ENCODE assay signal across 18 cellular contexts in the genomic region with DNA sequence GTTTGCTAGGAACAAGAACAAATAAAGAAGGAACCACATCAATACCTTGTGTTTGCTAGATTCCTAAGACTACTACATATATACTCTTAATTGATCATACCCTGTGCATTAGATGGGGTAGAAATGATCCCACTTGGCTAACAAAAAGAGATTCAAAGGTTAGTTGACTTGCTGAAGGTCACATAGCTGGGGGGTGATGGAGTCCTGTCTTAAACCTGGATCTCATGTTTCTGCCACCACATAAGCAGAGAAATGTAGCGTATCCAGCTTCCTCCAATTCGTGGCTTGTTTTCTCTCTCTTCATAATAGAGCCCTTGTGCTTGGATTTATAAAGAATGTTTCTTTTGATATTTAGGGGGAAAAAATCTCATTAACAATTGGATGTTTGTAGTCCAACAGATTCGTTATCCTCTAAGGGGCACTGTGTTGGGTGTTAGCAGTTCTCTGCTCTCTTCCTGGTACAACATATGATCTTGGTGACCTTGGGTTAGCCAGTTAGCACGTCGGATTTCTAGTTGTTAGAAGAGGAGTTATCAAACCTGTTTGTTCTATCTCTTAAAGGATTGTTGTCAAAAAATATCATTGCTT.
A peak's percentile ranks its signal among the peaks of the same experiment; 100 is the strongest.
DNase-seq lines count a peak whose midpoint lies in the region; ATAC-seq, FAIRE-seq and TF ChIP-seq lines count a peak whose summit lies in the region.
"Had no signal": no experiment of that assay in that cellular context is flagged by ENCODE, and none has a peak within 500 bp of the region (broad histone marks: within the 10 kb centered on the region; RNA-seq: fewer than 3 reads in every experiment).

No MANE protein-coding gene starts in this region.

- no peaks in the 10 kb centered on the region for H4K20me1 ChIP-seq in HepG2 (ENCODE audit: insufficient read depth, low read length)

- no peak overlapping the region for H3K9ac ChIP-seq in HepG2 (ENCODE audit: insufficient read depth, low read depth, low read length)

- H3K4me3 ChIP-seq in HepG2 (replicated peaks in 1 of 3; ENCODE audit: insufficient read depth in 1 of 3, low read depth in 2 of 3, low read length in 3 of 3) (no peak overlapping the region), right lobe of liver (no peak overlapping the region), esophagus muscularis mucosa (no peak overlapping the region), heart right ventricle (no peak overlapping the region)
- H3K4me3 ChIP-seq: SK-N-MC had no signal

- DNase-seq in HepG2 (ENCODE audit: low spot score) (peak; percentile 45), right lobe of liver (no peak), foreskin melanocyte (peak; percentile 93), pons (ENCODE audit: low spot score) (peak; percentile 99), NCI-H2107 (lab: John Stamatoyannopoulos, UW) (no peak), esophagus muscularis mucosa (ENCODE audit: extremely low spot score) (no peak), heart right ventricle (no peak)
- DNase-seq: COR-L47, DMS53, HCEC 1CT, NCI-H1048, NCI-H146, NCI-H345 had no signal

- TF ChIP-seq CTCF in HepG2 (CRISPR knock-in tag; IDR thresholded peaks at IDR 0.05) (no peak), right lobe of liver (IDR thresholded peaks at IDR 0.05) (no peak), esophagus muscularis mucosa (IDR thresholded peaks at IDR 0.05) (no peak), heart right ventricle (IDR thresholded peaks at IDR 0.05) (no peak)

- POLR2A ChIA-PET in HepG2 (lab: Yijun Ruan, JAX): interaction anchor here (0.9 to 1.6 kb wide), 3 partner anchors 9 to 23 kb away, joined by 3 read pairs; no protein-coding TSS in a partner anchor

- no peak for FAIRE-seq in HepG2 (lab: Jason Lieb, UNC)
- FAIRE-seq: HTR-8/SVneo had no signal

- intact Hi-C loops in HepG2 (cut with micrococcal nuclease; ENCODE audit: unreplicated experiment) (no loop called here), right lobe of liver (cut with DNase I) (no loop called here), esophagus muscularis mucosa (cut with DNase I) (loop anchor here (5.0 kb wide), 1 partner anchor 35 kb away; no protein-coding TSS in a partner anchor), heart right ventricle (cut with DNase I) (no loop called here)

- BruUV-seq in HepG2 (replicated peaks; lab: Mats Ljungman, UMichigan): no TSS peak

- no peak overlapping the region for H2AFZ ChIP-seq in HepG2 (ENCODE audit: low read length)

- H3K9me3 ChIP-seq in HepG2 (ENCODE audit: low read length) (no peaks in the 10 kb centered on the region), right lobe of liver (no peaks in the 10 kb centered on the region), esophagus muscularis mucosa (no peaks in the 10 kb centered on the region), heart right ventricle (no peaks in the 10 kb centered on the region)

- TF ChIP-seq RAD21 in HepG2 (CRISPR knock-in tag; IDR thresholded peaks at IDR 0.05): no peak

- WGBS in HepG2 (ENCODE audit: low lambda C conversion rate): 66% methylated on average over 5 of the region's 5 CpGs
- WGBS in right lobe of liver (ENCODE audit: insufficient coverage, low coverage, low lambda C conversion rate, missing lambda C conversion rate): 61% methylated on average over 4 of the region's 5 CpGs
- WGBS in esophagus muscularis mucosa: 84% methylated on average over 5 of the region's 5 CpGs
- WGBS in heart right ventricle, 2 donors: 76% methylated on average over 5 of the region's 5 CpGs

- TF ChIP-seq EP300 in HepG2 (IDR thresholded peaks at IDR 0.05; ENCODE audit: low read depth in 2 of 2, low read length in 2 of 2) (0 out of 4 replicates have a peak, but pooled peaks of 1 of the 2 experiments have one; percentile 15), HepG2 (CRISPR knock-in tag; IDR thresholded peaks at IDR 0.05; ENCODE audit: borderline replicate concordance) (no peak), esophagus muscularis mucosa (IDR thresholded peaks at IDR 0.05) (no peak)

- CTCF ChIA-PET in HepG2 (lab: Yijun Ruan, JAX; ENCODE audit: low intra/inter-chr PET ratio, low total read pairs): no interaction called here

- peaks cover 98% of the 10 kb centered on the region for H3K79me2 ChIP-seq in HepG2 (ENCODE audit: insufficient read depth, low read length)

- in situ Hi-C loops in HepG2 (cut with HindIII; ENCODE audit: extremely low pct_ligation_motif_present, low pct_unique_long_range_greater_than_20kb): no loop called here

- ATAC-seq in HepG2 (peak; percentile 51), right lobe of liver (no peak), HG03135 (IDR thresholded peaks at IDR 0.05; ENCODE audit: unreplicated experiment) (no peak), heart right ventricle (no peak)

- H3K36me3 ChIP-seq in HepG2 (replicated peaks in 1 of 2; ENCODE audit: control insufficient read depth in 1 of 2, insufficient read depth in 2 of 2, low read length in 2 of 2): no peaks in the 10 kb centered on the region; a peak in 1 of 5 replicates
- H3K36me3 ChIP-seq in right lobe of liver: no peaks in the 10 kb centered on the region
- no peaks in the 10 kb centered on the region for H3K36me3 ChIP-seq in esophagus muscularis mucosa
- no peaks in the 10 kb centered on the region for H3K36me3 ChIP-seq in heart right ventricle

- H3K27me3 ChIP-seq in HepG2 (ENCODE audit: control insufficient read depth in 1 of 2, insufficient read depth in 2 of 2, low read length in 2 of 2) (no peaks in the 10 kb centered on the region), right lobe of liver (no peaks in the 10 kb centered on the region), esophagus muscularis mucosa (no peaks in the 10 kb centered on the region), heart right ventricle (no peaks in the 10 kb centered on the region)

- peaks cover 70% of the 10 kb centered on the region for H3K4me1 ChIP-seq in HepG2 (ENCODE audit: insufficient read depth, low read length)
- H3K4me1 ChIP-seq in right lobe of liver: no peaks in the 10 kb centered on the region
- H3K4me1 ChIP-seq in esophagus muscularis mucosa: peaks cover 13 to 39% (median 38%) of the 10 kb centered on the region in 4 donors
- H3K4me1 ChIP-seq in heart right ventricle: peaks cover 0 to 40% (median 30%) of the 10 kb centered on the region in 9 donors

- no peak overlapping the region for H3K4me2 ChIP-seq in HepG2 (ENCODE audit: low read depth, low read length)

- peak overlapping the region; percentile 20 for H3K27ac ChIP-seq in HepG2 (ENCODE audit: extremely low read length, insufficient read depth, low read length)
- no peak overlapping the region for H3K27ac ChIP-seq in right lobe of liver
- H3K27ac ChIP-seq in esophagus muscularis mucosa (replicated peaks in 1 of 4): no peak overlapping the region
- no peak overlapping the region for H3K27ac ChIP-seq in heart right ventricle
- H3K27ac ChIP-seq: 22Rv1, C4-2B, SK-N-MC had no signal

- TF ChIP-seq POLR2A in HepG2 (IDR thresholded peaks at IDR 0.05; ENCODE audit: insufficient read depth in 1 of 2, low read depth in 2 of 2, low read length in 2 of 2): no peak
- no peak for TF ChIP-seq POLR2A in right lobe of liver (IDR thresholded peaks at IDR 0.05)
- TF ChIP-seq POLR2A in esophagus muscularis mucosa (IDR thresholded peaks at IDR 0.05; ENCODE audit: low read depth): no peak

TF ChIP-seq in HepG2, 621 proteins besides CTCF, POLR2A, EP300 and RAD21:
- TF ChIP-seq HNF4A (CRISPR knock-in tag; IDR thresholded peaks at IDR 0.05) (0 out of 2 replicates have a peak, but pooled peaks have one; percentile 29), NR2F6 (IDR thresholded peaks at IDR 0.05) (no peak), NR2F6 (CRISPR knock-in tag; IDR thresholded peaks at IDR 0.05) (0 out of 2 replicates have a peak, but pooled peaks have one; percentile 7), TGIF2 (CRISPR knock-in tag; IDR thresholded peaks at IDR 0.05) (0 out of 2 replicates have a peak, but pooled peaks have one; percentile 26), ZBTB42 (CRISPR knock-in tag; IDR thresholded peaks at IDR 0.05) (no peak), RBM22 (optimal IDR thresholded peaks at IDR 0.05; ENCODE audit: low read length) (peak; percentile 88), MTF2 (CRISPR knock-in tag; IDR thresholded peaks at IDR 0.05; ENCODE audit: borderline replicate concordance) (no peak), POGZ (CRISPR knock-in tag; IDR thresholded peaks at IDR 0.05) (peak; percentile 46; the same call in 1 of the 2 replicates), EHMT2 (IDR thresholded peaks at IDR 0.05; ENCODE audit: borderline replicate concordance, low read depth, low read length) (peak; percentile 26; the same call in 1 of the 2 replicates), SKI (IDR thresholded peaks at IDR 0.05; ENCODE audit: partially characterized antibody) (no peak)
- TF ChIP-seq, protein P1, sequence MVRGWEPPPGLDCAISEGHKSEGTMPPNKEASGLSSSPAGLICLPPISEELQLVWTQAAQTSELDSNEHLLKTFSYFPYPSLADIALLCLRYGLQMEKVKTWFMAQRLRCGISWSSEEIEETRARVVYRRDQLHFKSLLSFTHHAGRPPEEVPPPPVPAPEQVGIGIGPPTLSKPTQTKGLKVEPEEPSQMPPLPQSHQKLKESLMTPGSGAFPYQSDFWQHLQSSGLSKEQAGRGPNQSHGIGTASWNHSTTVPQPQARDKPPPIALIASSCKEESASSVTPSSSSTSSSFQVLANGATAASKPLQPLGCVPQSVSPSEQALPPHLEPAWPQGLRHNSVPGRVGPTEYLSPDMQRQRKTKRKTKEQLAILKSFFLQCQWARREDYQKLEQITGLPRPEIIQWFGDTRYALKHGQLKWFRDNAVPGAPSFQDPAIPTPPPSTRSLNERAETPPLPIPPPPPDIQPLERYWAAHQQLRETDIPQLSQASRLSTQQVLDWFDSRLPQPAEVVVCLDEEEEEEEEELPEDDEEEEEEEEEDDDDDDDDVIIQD (CRISPR knock-in tag; IDR thresholded peaks at IDR 0.05; ENCODE audit: low read depth): peak; percentile 15; the same call in 1 of the 2 replicates
- TF ChIP-seq, protein P2, sequence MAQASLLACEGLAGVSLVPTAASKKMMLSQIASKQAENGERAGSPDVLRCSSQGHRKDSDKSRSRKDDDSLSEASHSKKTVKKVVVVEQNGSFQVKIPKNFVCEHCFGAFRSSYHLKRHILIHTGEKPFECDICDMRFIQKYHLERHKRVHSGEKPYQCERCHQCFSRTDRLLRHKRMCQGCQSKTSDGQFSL (CRISPR knock-in tag; IDR thresholded peaks at IDR 0.05): 0 out of 2 replicates have a peak, but pooled peaks have one; percentile 20

Comparison
In these comparisons a context has a peak if more than half of its experiments do, and no peak if none do; other contexts are left out.
1. DNase-seq: peak in HepG2 (single experiment), foreskin melanocyte (single experiment) and pons (single experiment); none in right lobe of liver (0 of 3), NCI-H2107 (single experiment), esophagus muscularis mucosa (single experiment) and heart right ventricle (0 of 2).